8 cellular contexts compared by ENCODE assay signal in the genomic region with DNA sequence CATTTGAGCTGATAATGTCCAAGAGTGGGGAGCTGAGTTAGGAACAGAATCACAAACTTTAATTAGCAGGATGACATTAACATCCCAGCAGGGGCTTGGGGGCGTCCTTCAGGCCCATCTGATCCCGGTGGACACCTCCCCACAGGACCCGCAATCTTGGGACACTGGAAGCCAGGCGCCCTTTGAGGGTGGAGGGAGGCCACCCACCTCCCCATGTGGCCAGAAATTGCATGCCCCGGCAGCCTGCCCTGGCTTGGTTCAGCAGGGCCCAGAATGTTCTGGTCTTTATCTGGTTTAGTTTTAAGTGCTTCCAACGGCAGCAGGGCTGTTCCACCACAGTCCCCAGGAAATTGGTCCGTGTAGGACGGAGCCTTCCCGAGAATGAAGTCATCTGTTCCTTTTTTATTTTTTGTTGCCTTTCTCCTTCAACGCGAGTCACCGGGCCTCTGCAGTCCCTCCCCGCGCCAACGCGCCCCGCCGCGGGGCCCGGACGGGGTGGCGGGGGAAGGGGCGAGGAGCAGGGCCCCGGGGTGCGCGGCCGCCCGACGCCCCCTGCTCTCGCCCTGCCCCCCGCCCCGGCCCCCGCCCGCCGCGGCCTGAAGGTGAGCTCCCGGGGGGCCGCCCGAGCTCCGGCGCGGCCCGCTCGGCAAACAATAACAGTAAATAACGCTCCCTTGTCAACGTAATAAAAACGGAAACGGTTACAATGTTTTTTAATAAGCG.
DNase-seq lines count a peak whose midpoint lies in the region; ATAC-seq, FAIRE-seq and TF ChIP-seq lines count a peak whose summit lies in the region.

No MANE protein-coding gene starts in this region.

- H3K9me3 Mint-ChIP-seq in neural crest cell = peaks cover 9% of the 10 kb centered on the region

- H3K9me3 ChIP-seq in NT2/D1 (ENCODE audit: insufficient read depth, low read length) (peaks cover 8% of the 10 kb centered on the region; the same call in 1 of the 2 replicates), thyroid gland (no peaks in the 10 kb centered on the region)

- DNase-seq in A172 (ENCODE audit: low spot score) = peak; percentile 61
- no peak for DNase-seq in NT2/D1 (ENCODE audit: low read depth, low spot score)
- DNase-seq in activated effector memory CD4-positive, alpha-beta T cell treated with Interleukin-2 at 50 U/mL for 16 hours = peak; percentile 55
- DNase-seq in frontal cortex (ENCODE audit: low spot score in 2 of 2) = peak; percentile 51 to 74
- DNase-seq in neural crest cell (ENCODE audit: low read depth, low spot score) = no peak
- peak; percentile 78 to 81 for DNase-seq in thyroid gland

- H3K4me3 Mint-ChIP-seq in neural crest cell = peak overlapping the region; percentile 86

- H3K4me1 ChIP-seq in NT2/D1 (ENCODE audit: insufficient read depth, insufficient read length) (peaks cover 21% of the 10 kb centered on the region), thyroid gland (peaks cover 33 to 40% of the 10 kb centered on the region in 2 donors)

- H3K27ac ChIP-seq in thyroid gland = peak overlapping the region; percentile 99 to 100 (median 100)

- H3K27ac Mint-ChIP-seq in neural crest cell (ENCODE audit: unreplicated experiment) = peak overlapping the region; percentile 98

- no peak for TF ChIP-seq CTCF in neural crest cell (conservative IDR thresholded peaks at IDR 0.05)
- peak in 2 of 6 experiments; percentile 22 to 24 for TF ChIP-seq CTCF in thyroid gland (IDR thresholded peaks at IDR 0.05)

- intact Hi-C loops in thyroid gland (cut with DNase I) = loop anchor here (5.0 kb wide), 1 partner anchor 69 kb away; no protein-coding TSS in a partner anchor

- peak overlapping the region; percentile 73 for H3K4me3 ChIP-seq in NT2/D1 (ENCODE audit: insufficient read length, low read depth)
- H3K4me3 ChIP-seq in thyroid gland (replicated peaks in 1 of 3) = peak overlapping the region in 2 of 3 donors; percentile 43 to 46

- peaks cover 11% of the 10 kb centered on the region for H3K36me3 Mint-ChIP-seq in neural crest cell (ENCODE audit: low read depth)

- peaks cover 79% of the 10 kb centered on the region for H3K4me1 Mint-ChIP-seq in neural crest cell

- H3K36me3 ChIP-seq in NT2/D1 (ENCODE audit: insufficient read depth, insufficient read length, low read length) (no peaks in the 10 kb centered on the region), thyroid gland (no peaks in the 10 kb centered on the region)

- TF ChIP-seq POLR2A in thyroid gland (IDR thresholded peaks at IDR 0.05) = peak in 1 of 2 donors; percentile 68

- H3K27me3 ChIP-seq in NT2/D1 (ENCODE audit: insufficient read depth, insufficient read length) = peaks cover 3% of the 10 kb centered on the region
- H3K27me3 ChIP-seq in thyroid gland = no peaks in the 10 kb centered on the region

- no peak for FAIRE-seq in frontal cortex (lab: Jason Lieb, UNC)

- H3K9ac ChIP-seq in NT2/D1 (ENCODE audit: insufficient read length, low read depth) = peak overlapping the region; percentile 99

- ATAC-seq in GM18502 (IDR thresholded peaks at IDR 0.05; ENCODE audit: poor library complexity, unreplicated experiment) (peak; percentile 32), HG03064 (IDR thresholded peaks at IDR 0.05; ENCODE audit: low read depth, unreplicated experiment) (peak; percentile 25)

- WGBS in thyroid gland, 2 donors = 3 to 9% methylated on average over 22 to 44 of the region's 49 CpGs

- no peaks in the 10 kb centered on the region for H3K27me3 Mint-ChIP-seq in neural crest cell (ENCODE audit: low read depth)

Comparison
In these comparisons a context has a peak if more than half of its experiments do, and no peak if none do; other contexts are left out.
1. DNase-seq: peak in A172 (single experiment), activated effector memory CD4-positive, alpha-beta T cell treated with Interleukin-2 at 50 U/mL for 16 hours (single experiment), frontal cortex (2 of 2) and thyroid gland (2 of 2); none in NT2/D1 (single experiment) and neural crest cell (single experiment).